ENCODE assay signal across 1 cellular context in genomic region chr17:50480142-50480764, GRCh38.
A peak's percentile ranks its signal among the peaks of the same experiment; 100 is the strongest.
TF ChIP-seq lines count a peak whose summit lies in the region.

No MANE protein-coding gene starts in this region.

TF ChIP-seq in K562, 482 proteins besides CTCF, POLR2A, EP300 and RAD21:
- TF ChIP-seq ZKSCAN1 (IDR thresholded peaks at IDR 0.05; ENCODE audit: low read depth, low read length) (peak; percentile 93), FOXA3 (CRISPR knock-in tag; conservative IDR thresholded peaks at IDR 0.05 in 1 of 2, IDR thresholded peaks at IDR 0.05 in 1 of 2) (no peak)
